ENCODE assay signal across 8 cellular contexts in genomic region chr3:115784739-115785571, GRCh38.
DNase-seq lines count a peak whose midpoint lies in the region; ATAC-seq and TF ChIP-seq lines count a peak whose summit lies in the region.

No MANE protein-coding gene starts in this region.

- no peak for ATAC-seq in lower lobe of right lung
- ATAC-seq in HG03097 (IDR thresholded peaks at IDR 0.05; ENCODE audit: low FRiP score, unreplicated experiment): no peak

- TF ChIP-seq POLR2A in lower leg skin (IDR thresholded peaks at IDR 0.05): no peak

- no peak for TF ChIP-seq CTCF in GM12864 (IDR thresholded peaks at IDR 0.05; ENCODE audit: low read depth, low read length, missing control alignments)
- TF ChIP-seq CTCF in cardiac fibroblast (IDR thresholded peaks at IDR 0.05; ENCODE audit: low read depth, low read length): no peak
- peak; percentile 20 for TF ChIP-seq CTCF in lower lobe of right lung (IDR thresholded peaks at IDR 0.05)
- TF ChIP-seq CTCF in tibial artery (IDR thresholded peaks at IDR 0.05): no peak
- peak in 1 of 3 donors; percentile 6 for TF ChIP-seq CTCF in lower leg skin (IDR thresholded peaks at IDR 0.05)

- H3K27me3 ChIP-seq in lower lobe of right lung (ENCODE audit: low read depth): no peaks in the 10 kb centered on the region
- no peaks in the 10 kb centered on the region for H3K27me3 ChIP-seq in tibial artery

- H3K4me3 ChIP-seq in GM12864 (ENCODE audit: low read depth, low read length) (peak overlapping the region; percentile 35; the same call in 1 of the 2 replicates), cardiac fibroblast (replicated peaks in 1 of 2; ENCODE audit: low read depth in 2 of 2, low read length in 2 of 2) (peak overlapping the region; percentile 27 to 62), lower lobe of right lung (peak overlapping the region; percentile 81), tibial artery (peak overlapping the region; percentile 65 to 80), lower leg skin (ENCODE audit: low read depth, poor library complexity, severe bottlenecking) (no peak overlapping the region)

- H3K27ac ChIP-seq in lower lobe of right lung (peak overlapping the region; percentile 95), tibial artery (peak overlapping the region; percentile 82 to 83)

- DNase-seq in GM12864 (ENCODE audit: low read depth): no peak
- DNase-seq in NCI-H69 (lab: John Stamatoyannopoulos, UW): peak; percentile 32
- DNase-seq in cardiac fibroblast (ENCODE audit: low read depth in 2 of 2): peak; percentile 37 to 76
- DNase-seq in lower lobe of right lung: no peak
- DNase-seq in tibial artery: no peak
- DNase-seq in lower leg skin (ENCODE audit: low spot score in 2 of 2): no peak
- DNase-seq in mesenteric fat pad (ENCODE audit: low spot score): no peak

- H3K4me1 ChIP-seq in lower lobe of right lung: peaks cover 9% of the 10 kb centered on the region
- peaks cover 0 to 11% (median 4%) of the 10 kb centered on the region in 4 donors for H3K4me1 ChIP-seq in tibial artery

- no peaks in the 10 kb centered on the region for H3K36me3 ChIP-seq in lower lobe of right lung
- H3K36me3 ChIP-seq in tibial artery: no peaks in the 10 kb centered on the region

- intact Hi-C loops in lower lobe of right lung (cut with DNase I) (no loop called here), tibial artery (cut with DNase I; ENCODE audit: low total_unique reads) (loop anchor here (5.0 kb wide), 1 partner anchor 568 kb away; no protein-coding TSS in a partner anchor), lower leg skin (cut with DNase I; ENCODE audit: low total_unique reads) (no loop called here)

- 4 to 8% methylated on average over 11 of the region's 11 CpGs for WGBS in lower leg skin, 2 donors

- H3K9me3 ChIP-seq in lower lobe of right lung (no peaks in the 10 kb centered on the region), tibial artery (no peaks in the 10 kb centered on the region)

Comparison
In these comparisons a context has a peak if more than half of its experiments do, and no peak if none do; other contexts are left out.
1. DNase-seq: peak in NCI-H69 (single experiment) and cardiac fibroblast (2 of 2); none in GM12864 (single experiment), lower lobe of right lung (single experiment), tibial artery (0 of 2), lower leg skin (0 of 2) and mesenteric fat pad (single experiment).